ENCODE assay signal across 20 cellular contexts in the genomic region with DNA sequence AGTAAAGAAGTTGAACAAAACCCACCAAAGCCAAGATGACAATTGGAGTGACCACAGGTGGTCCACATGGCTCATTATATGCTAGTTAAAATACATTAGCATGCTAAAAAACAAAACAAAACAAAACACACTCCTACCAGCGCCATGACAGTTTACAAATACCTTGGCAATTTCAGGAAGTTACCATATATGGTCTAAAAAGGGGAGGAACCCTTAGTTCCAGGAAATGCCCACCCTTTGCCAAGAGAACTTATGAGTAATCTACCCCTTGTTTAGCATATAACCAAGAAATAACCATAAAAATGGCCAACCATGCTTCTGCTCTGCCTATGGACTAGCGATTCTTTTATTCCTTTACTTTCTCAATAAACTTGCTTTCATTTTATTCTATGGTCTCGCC.
"Had no signal": no experiment of that assay in that cellular context is flagged by ENCODE, and none has a peak within 500 bp of the region (broad histone marks: within the 10 kb centered on the region; RNA-seq: fewer than 3 reads in every experiment).

No MANE protein-coding gene starts in this region.

- ATAC-seq: activated CD4-positive, alpha-beta T cell treated with anti-CD3 and anti-CD28 coated beads for 36 hours; activated T-cell treated with anti-CD3 and anti-CD28 coated beads, Interleukin-2, amount 50 U/mL, for 4 hours; effector memory CD8-positive, alpha-beta T cell; left lung; naive thymus-derived CD4-positive, alpha-beta T cell; sciatic nerve; stimulated activated memory B cell treated with anti-CD40 and anti-IgM and Interleukin-4, amounts not matched to agents 10 μg/mL and 1 μg/mL and 100 μg/mL, for 72 hours had no signal

- DNase-seq: activated B cell treated with CpG ODN at 0.5 μM for 24 hours; activated CD4-positive, alpha-beta T cell treated with anti-CD3 and anti-CD28 coated beads for 36 hours; activated CD4-positive, alpha-beta T cell treated with anti-CD3 and anti-CD28 coated beads, Interleukin-2, amount 50 U/mL, for 48 hours; activated CD8-positive, alpha-beta memory T cell treated with anti-CD3 and anti-CD28 coated beads, Interleukin-2, amount 50 U/mL, for 48 hours; activated naive CD4-positive, alpha-beta T cell; activated naive CD8-positive, alpha-beta T cell treated with anti-CD3 and anti-CD28 coated beads for 36 hours; activated T-cell treated with anti-CD3 and anti-CD28 coated beads, Interleukin-2, amount 50 U/mL, for 4 hours; colonic mucosa; dorsolateral prefrontal cortex; effector memory CD8-positive, alpha-beta T cell; glutamatergic neuron; immature natural killer cell; kidney glomerular epithelial cell; left lung; naive thymus-derived CD4-positive, alpha-beta T cell; small intestine; stomach; transverse colon had no signal
